Comparison of ENCODE assay signal across 17 cellular contexts in genomic region chrX:123263246-123263757, GRCh38.
DNase-seq lines count a peak whose midpoint lies in the region; ATAC-seq, FAIRE-seq and TF ChIP-seq lines count a peak whose summit lies in the region.
"Had no signal": no experiment of that assay in that cellular context is flagged by ENCODE, and none has a peak within 500 bp of the region (broad histone marks: within the 10 kb centered on the region; RNA-seq: fewer than 3 reads in every experiment).

No MANE protein-coding gene starts in this region.

- H3K4me1 Mint-ChIP-seq in astrocyte (ENCODE audit: low read depth, unreplicated experiment) = no peaks in the 10 kb centered on the region
- peaks cover 4% of the 10 kb centered on the region for H3K4me1 Mint-ChIP-seq in activated T-helper 17 cell treated with anti-CD3 and anti-CD28 coated beads, Interleukin-2, amount 50 U/mL, for 72 hours
- H3K4me1 Mint-ChIP-seq: T-cell had no signal

- TF ChIP-seq RAD21 in neural cell (conservative IDR thresholded peaks at IDR 0.05) = no peak

- TF ChIP-seq CTCF in astrocyte (IDR thresholded peaks at IDR 0.05; ENCODE audit: insufficient read depth, low read depth, low read length) (no peak), neural cell (IDR thresholded peaks at IDR 0.05; ENCODE audit: poor library complexity, severe bottlenecking) (no peak)

- H3K36me3 ChIP-seq in astrocyte (ENCODE audit: insufficient read depth, low read length) = no peaks in the 10 kb centered on the region
- H3K36me3 ChIP-seq in neural cell (ENCODE audit: insufficient read depth, low read length) = no peaks in the 10 kb centered on the region
- H3K36me3 ChIP-seq: BLaER1 had no signal

- no peaks in the 10 kb centered on the region for H3F3A ChIP-seq in neural cell (ENCODE audit: insufficient read depth, low read length, poor library complexity, severe bottlenecking)

- no peaks in the 10 kb centered on the region for H3K36me3 Mint-ChIP-seq in astrocyte (ENCODE audit: low read depth, unreplicated experiment)
- no peaks in the 10 kb centered on the region for H3K36me3 Mint-ChIP-seq in activated T-helper 17 cell treated with anti-CD3 and anti-CD28 coated beads, Interleukin-2, amount 50 U/mL, for 72 hours (ENCODE audit: low read depth)
- H3K36me3 Mint-ChIP-seq: T-cell had no signal

- H2AFZ ChIP-seq in astrocyte (ENCODE audit: low read depth, low read length) (no peak overlapping the region), neural cell (ENCODE audit: low read depth, low read length) (no peak overlapping the region)

- no peaks in the 10 kb centered on the region for H3K9me2 ChIP-seq in neural cell (ENCODE audit: insufficient read depth, low read length)

- H3K9me3 ChIP-seq in astrocyte (ENCODE audit: insufficient read depth, low read depth, low read length) = no peaks in the 10 kb centered on the region
- H3K9me3 ChIP-seq in neural cell (ENCODE audit: low read length) = no peaks in the 10 kb centered on the region
- H3K9me3 ChIP-seq: BLaER1 had no signal

- no peaks in the 10 kb centered on the region for H3K4me1 ChIP-seq in astrocyte (ENCODE audit: insufficient read depth, low read length)
- H3K4me1 ChIP-seq: BLaER1 had no signal

- no peak overlapping the region for H3K27ac Mint-ChIP-seq in astrocyte (ENCODE audit: unreplicated experiment)
- H3K27ac Mint-ChIP-seq in activated T-helper 17 cell treated with anti-CD3 and anti-CD28 coated beads, Interleukin-2, amount 50 U/mL, for 72 hours = no peak overlapping the region
- H3K27ac Mint-ChIP-seq: T-cell had no signal

- DNase-seq in ELF-1 (ENCODE audit: low read depth, low spot score) = peak; percentile 26
- peak; percentile 65 to 66 for DNase-seq in NCI-H524 (lab: John Stamatoyannopoulos, UW)
- no peak for DNase-seq in astrocyte (ENCODE audit: low read depth)
- DNase-seq in activated CD4-positive, alpha-beta T cell treated with anti-CD3 and anti-CD28 coated beads, Interleukin-2, amount 50 U/mL, for 48 hours = no peak
- DNase-seq in T-helper 1 cell = no peak
- DNase-seq: DMS153, EL, H7, NCI-H1105, NCI-H2029 treated with DMSO at 0.1 percent for 48 hours, NCI-H446 treated with DMSO at 0.1 percent for 48 hours, T-cell had no signal

- no peak for TF ChIP-seq EP300 in neural cell (conservative IDR thresholded peaks at IDR 0.05; ENCODE audit: poor library complexity, severe bottlenecking)

- no peaks in the 10 kb centered on the region for H3K27me3 ChIP-seq in astrocyte (ENCODE audit: insufficient read depth, low read length)
- no peaks in the 10 kb centered on the region for H3K27me3 ChIP-seq in neural cell (ENCODE audit: insufficient read depth, low read depth, low read length)

- peak; percentile 13 for FAIRE-seq in astrocyte (lab: Jason Lieb, UNC)
- FAIRE-seq: HepG2 had no signal

- H3K27me3 Mint-ChIP-seq in astrocyte (ENCODE audit: low read depth, unreplicated experiment) = no peaks in the 10 kb centered on the region
- H3K27me3 Mint-ChIP-seq in activated T-helper 17 cell treated with anti-CD3 and anti-CD28 coated beads, Interleukin-2, amount 50 U/mL, for 72 hours = peaks cover 5% of the 10 kb centered on the region

- H3K9me3 Mint-ChIP-seq in astrocyte (ENCODE audit: unreplicated experiment) = no peaks in the 10 kb centered on the region
- peaks cover 6% of the 10 kb centered on the region for H3K9me3 Mint-ChIP-seq in activated T-helper 17 cell treated with anti-CD3 and anti-CD28 coated beads, Interleukin-2, amount 50 U/mL, for 72 hours

- no peak for ATAC-seq in activated T-helper 17 cell treated with anti-CD3 and anti-CD28 coated beads, Interleukin-2, amount 50 U/mL, for 72 hours (replicated peaks)
- ATAC-seq: HepG2, T-cell had no signal

- H3K4me2 ChIP-seq in astrocyte (ENCODE audit: low read length) (no peak overlapping the region), neural cell (ENCODE audit: low read length) (no peak overlapping the region)
- H3K4me2 ChIP-seq: BLaER1, KMS-11 had no signal

- H3K79me2 ChIP-seq in astrocyte (ENCODE audit: insufficient read depth, low read length) (no peaks in the 10 kb centered on the region), neural cell (replicated peaks; ENCODE audit: insufficient read depth, low read length) (no peaks in the 10 kb centered on the region)

- H3K27ac ChIP-seq in astrocyte (ENCODE audit: low read depth, low read length) = no peak overlapping the region
- no peak overlapping the region for H3K27ac ChIP-seq in neural cell (ENCODE audit: low read length)
- H3K27ac ChIP-seq: BLaER1, KMS-11 had no signal

- no peaks in the 10 kb centered on the region for H4K20me1 ChIP-seq in astrocyte (ENCODE audit: insufficient read depth, low read length)
- H4K20me1 ChIP-seq in neural cell (ENCODE audit: insufficient read depth) = no peaks in the 10 kb centered on the region
- H4K20me1 ChIP-seq: BLaER1 had no signal

- H3K4me3 ChIP-seq in astrocyte (ENCODE audit: insufficient read depth, low read depth, low read length) (no peak overlapping the region), neural cell (ENCODE audit: low read length) (peak overlapping the region; percentile 31)
- H3K4me3 ChIP-seq: BLaER1 had no signal

- H3K9ac ChIP-seq in astrocyte (ENCODE audit: low read length) (no peak overlapping the region), neural cell (ENCODE audit: low read length) (no peak overlapping the region)
- H3K9ac ChIP-seq: BLaER1, KMS-11 had no signal

- H3K4me3 Mint-ChIP-seq in astrocyte (ENCODE audit: unreplicated experiment) = no peak overlapping the region
- no peak overlapping the region for H3K4me3 Mint-ChIP-seq in activated T-helper 17 cell treated with anti-CD3 and anti-CD28 coated beads, Interleukin-2, amount 50 U/mL, for 72 hours
- H3K4me3 Mint-ChIP-seq: T-cell had no signal

TF ChIP-seq in neural cell, 6 proteins besides CTCF, POLR2A, EP300 and RAD21:
- TF ChIP-seq POLR2AphosphoS5 (IDR thresholded peaks at IDR 0.05) = no peak
- TF ChIP-seq MXI1 (conservative IDR thresholded peaks at IDR 0.05; ENCODE audit: poor library complexity, severe bottlenecking) = no peak
- TF ChIP-seq TAF1 (IDR thresholded peaks at IDR 0.05; ENCODE audit: low read depth) = no peak
- TF ChIP-seq EZH2 (IDR thresholded peaks at IDR 0.05; ENCODE audit: borderline replicate concordance, insufficient read depth, low read length, poor library complexity, severe bottlenecking) = no peak
- TF ChIP-seq SMC3 (conservative IDR thresholded peaks at IDR 0.05; ENCODE audit: poor library complexity) = no peak
- no peak for TF ChIP-seq REST (IDR thresholded peaks at IDR 0.05; ENCODE audit: borderline replicate concordance)

Comparison
In these comparisons a context has a peak if more than half of its experiments do, and no peak if none do; other contexts are left out.
1. DNase-seq: peak in ELF-1 (single experiment) and NCI-H524 (2 of 2); none in astrocyte (single experiment), activated CD4-positive, alpha-beta T cell treated with anti-CD3 and anti-CD28 coated beads, Interleukin-2, amount 50 U/mL, for 48 hours (0 of 2) and T-helper 1 cell (0 of 5).